In the genomic region with DNA sequence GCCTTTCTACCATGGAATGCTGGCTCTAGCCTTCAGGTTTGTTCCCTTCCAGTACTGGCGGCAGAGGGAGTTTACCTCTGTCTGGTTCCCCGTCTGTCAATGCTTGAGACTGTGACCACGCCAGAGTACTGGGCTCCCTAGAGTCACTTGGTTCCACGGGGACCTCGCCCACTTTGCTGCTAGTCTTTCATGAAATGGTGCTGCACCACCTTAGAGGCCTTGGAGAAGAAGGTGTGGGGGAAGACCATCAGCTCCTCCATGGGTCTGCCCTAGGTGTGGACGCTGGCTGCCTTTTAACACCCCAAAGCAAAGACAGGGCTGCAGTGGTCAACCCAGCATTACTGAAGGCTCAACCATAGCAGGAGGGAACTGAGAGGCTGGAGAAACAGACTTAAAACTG, we compare ENCODE assay signal across 21 cellular contexts.
"Had no signal": no experiment of that assay in that cellular context is flagged by ENCODE, and none has a peak within 500 bp of the region (broad histone marks: within the 10 kb centered on the region; RNA-seq: fewer than 3 reads in every experiment).

No MANE protein-coding gene starts in this region.

- H3K36me3 ChIP-seq: MG63 had no signal

- FAIRE-seq: RCC 7860 had no signal

- DNase-seq: Karpas-422, KG1, MG63, NCI-H1092, NCI-H1105 treated with DMSO at 0.1 percent for 48 hours, NCI-H1436, NCI-H187, NCI-H2029, NCI-H2081 treated with DMSO at 0.1 percent for 48 hours, NCI-H2171, NCI-H226, NCI-H446, NCI-H510A, NCI-H524 treated with DMSO at 0.1 percent for 48 hours, NCI-H69, NCI-H774, RPMI8226, SHP77, SK-N-SH, SW 1271 had no signal

- H3K4me3 ChIP-seq: MG63 had no signal

- H3K4me2 ChIP-seq: SK-N-SH had no signal

- H3K9ac ChIP-seq: SK-N-SH had no signal

- H3K9me3 ChIP-seq: MG63, SK-N-SH had no signal

- H3K27me3 ChIP-seq: MG63 had no signal
